In genomic region chr16:2983706-2984136, GRCh38 we compare ENCODE assay signal across 1 cellular context.
TF ChIP-seq lines count a peak whose summit lies in the region.

No MANE protein-coding gene starts in this region.

TF ChIP-seq in HepG2, 621 proteins besides CTCF, POLR2A, EP300 and RAD21 (continued from another document and continues in another):
- TF ChIP-seq ZNF639 (CRISPR knock-in tag; conservative IDR thresholded peaks at IDR 0.05), result no peak
- TF ChIP-seq MIER2 (CRISPR knock-in tag; IDR thresholded peaks at IDR 0.05), result 0 out of 2 replicates have a peak, but pooled peaks have one; percentile 28
- no peak for TF ChIP-seq HDAC6 (IDR thresholded peaks at IDR 0.05; ENCODE audit: low read depth, low read length)
- TF ChIP-seq DDIT3 (CRISPR knock-in tag; IDR thresholded peaks at IDR 0.05), result no peak
- TF ChIP-seq HNRNPK (IDR thresholded peaks at IDR 0.05; ENCODE audit: low read depth, low read length, poor library complexity, severe bottlenecking), result no peak
- 0 out of 2 replicates have a peak, but pooled peaks have one; percentile 36 for TF ChIP-seq ZBTB14 (CRISPR knock-in tag; IDR thresholded peaks at IDR 0.05)
- TF ChIP-seq KLF6 (CRISPR knock-in tag; IDR thresholded peaks at IDR 0.05), result 0 out of 2 replicates have a peak, but pooled peaks have one; percentile 48
- TF ChIP-seq HMGXB4 (CRISPR knock-in tag; IDR thresholded peaks at IDR 0.05; ENCODE audit: borderline replicate concordance in 1 of 2, low read depth in 1 of 2), result peak in 1 of 2 experiments; percentile 45; a peak in 1 of 4 replicates
- no peak for TF ChIP-seq ZNF564 (CRISPR knock-in tag; IDR thresholded peaks at IDR 0.05)
- TF ChIP-seq CREM (IDR thresholded peaks at IDR 0.05), result no peak
- TF ChIP-seq CREM (CRISPR knock-in tag; IDR thresholded peaks at IDR 0.05), result no peak
- TF ChIP-seq ARID4A (CRISPR knock-in tag; IDR thresholded peaks at IDR 0.05; ENCODE audit: borderline replicate concordance), result peak; percentile 25; the same call in 1 of the 2 replicates
- TF ChIP-seq ZNF33A (CRISPR knock-in tag; IDR thresholded peaks at IDR 0.05; ENCODE audit: borderline replicate concordance), result no peak
- TF ChIP-seq ZBTB38 (CRISPR knock-in tag; IDR thresholded peaks at IDR 0.05), result peak; percentile 50
- TF ChIP-seq KDM5B (CRISPR knock-in tag; IDR thresholded peaks at IDR 0.05; ENCODE audit: borderline replicate concordance), result peak; percentile 32; the same call in 1 of the 2 replicates
- TF ChIP-seq ZNF274 (CRISPR knock-in tag; IDR thresholded peaks at IDR 0.05), result 0 out of 2 replicates have a peak, but pooled peaks have one; percentile 24
- peak; percentile 34; the same call in 1 of the 2 replicates for TF ChIP-seq ZNF574 (CRISPR knock-in tag; IDR thresholded peaks at IDR 0.05)
- no peak for TF ChIP-seq SAFB2 (CRISPR knock-in tag; IDR thresholded peaks at IDR 0.05; ENCODE audit: borderline replicate concordance, low read depth)
- 0 out of 2 replicates have a peak, but pooled peaks have one; percentile 13 for TF ChIP-seq ZNF629 (CRISPR knock-in tag; conservative IDR thresholded peaks at IDR 0.05)
- TF ChIP-seq ZNF768 (CRISPR knock-in tag; IDR thresholded peaks at IDR 0.05), result no peak; the same call in 1 of the 2 replicates
- TF ChIP-seq FOSL2 (CRISPR knock-in tag; IDR thresholded peaks at IDR 0.05), result peak; percentile 23; the same call in 1 of the 2 replicates
- TF ChIP-seq ZBTB20 (CRISPR knock-in tag; IDR thresholded peaks at IDR 0.05; ENCODE audit: borderline replicate concordance, low read depth), result 0 out of 2 replicates have a peak, but pooled peaks have one; percentile 36
- no peak for TF ChIP-seq RFXANK (CRISPR knock-in tag; IDR thresholded peaks at IDR 0.05)
- no peak for TF ChIP-seq AGO1 (IDR thresholded peaks at IDR 0.05; ENCODE audit: low read depth, low read length, poor library complexity, severe bottlenecking)
- no peak for TF ChIP-seq ZBTB10 (CRISPR knock-in tag; IDR thresholded peaks at IDR 0.05; ENCODE audit: borderline replicate concordance)
- TF ChIP-seq RBM22 (optimal IDR thresholded peaks at IDR 0.05; ENCODE audit: low read length), result no peak
- TF ChIP-seq RAD51 (IDR thresholded peaks at IDR 0.05; ENCODE audit: borderline replicate concordance), result no peak
- TF ChIP-seq U2AF1 (optimal IDR thresholded peaks at IDR 0.05; ENCODE audit: low read depth, low read length), result no peak
- TF ChIP-seq REPIN1 (CRISPR knock-in tag; IDR thresholded peaks at IDR 0.05; ENCODE audit: borderline replicate concordance, low read depth), result peak; percentile 71
- no peak for TF ChIP-seq TCF12 (IDR thresholded peaks at IDR 0.05)
- TF ChIP-seq TCF12 (CRISPR knock-in tag; IDR thresholded peaks at IDR 0.05), result no peak
- TF ChIP-seq TAF15 (IDR thresholded peaks at IDR 0.05; ENCODE audit: low read depth, low read length, poor library complexity, severe bottlenecking), result no peak
- 0 out of 2 replicates have a peak, but pooled peaks have one; percentile 12 for TF ChIP-seq ELF3 (CRISPR knock-in tag; IDR thresholded peaks at IDR 0.05)
- no peak for TF ChIP-seq KLF13 (CRISPR knock-in tag; IDR thresholded peaks at IDR 0.05)
- TF ChIP-seq ZBTB4 (CRISPR knock-in tag; IDR thresholded peaks at IDR 0.05; ENCODE audit: borderline replicate concordance), result no peak
- 0 out of 2 replicates have a peak, but pooled peaks have one; percentile 7 for TF ChIP-seq FOXA3 (CRISPR knock-in tag; IDR thresholded peaks at IDR 0.05)
- no peak for TF ChIP-seq EZH2 (conservative IDR thresholded peaks at IDR 0.05; ENCODE audit: low read depth, low read length)
- TF ChIP-seq YEATS2 (CRISPR knock-in tag; IDR thresholded peaks at IDR 0.05; ENCODE audit: borderline replicate concordance), result no peak
- TF ChIP-seq HNF1B (CRISPR knock-in tag; IDR thresholded peaks at IDR 0.05), result 0 out of 2 replicates have a peak, but pooled peaks have one; percentile 16
- peak; percentile 51 for TF ChIP-seq GABPB1 (CRISPR knock-in tag; IDR thresholded peaks at IDR 0.05)
- TF ChIP-seq HOXA9 (CRISPR knock-in tag; IDR thresholded peaks at IDR 0.05; ENCODE audit: borderline replicate concordance), result no peak
- TF ChIP-seq ZNF761 (CRISPR knock-in tag; conservative IDR thresholded peaks at IDR 0.05), result no peak
